ENCODE assay signal across 19 cellular contexts in the genomic region with DNA sequence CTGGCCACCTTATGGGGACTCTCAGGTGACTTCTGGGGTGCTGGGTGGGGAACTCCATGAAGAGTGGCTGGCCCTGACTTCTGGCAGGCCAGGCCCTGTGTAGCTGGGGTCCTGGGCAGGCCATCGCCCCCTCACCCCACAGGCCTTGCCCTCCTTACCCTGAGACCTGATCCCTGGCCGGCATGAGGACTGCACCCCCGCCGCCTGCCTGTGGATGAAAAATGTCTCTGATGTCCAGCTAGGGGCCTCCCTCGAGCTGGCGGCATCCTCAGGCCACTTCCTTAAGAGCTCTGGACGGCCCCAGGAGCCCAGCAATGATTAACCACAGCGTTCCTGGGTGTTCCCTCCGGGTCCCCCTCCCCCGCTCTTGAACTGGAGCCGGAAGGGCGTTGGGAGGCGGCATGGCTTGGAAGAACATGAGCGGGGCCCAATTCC. TPM values are rescaled to one million over a fixed set of nuclear protein-coding genes. Genes with fewer than 3 reads are reported as not detected.
DNase-seq lines count a peak whose midpoint lies in the region; ATAC-seq, FAIRE-seq and TF ChIP-seq lines count a peak whose summit lies in the region.
"Had no signal": no experiment of that assay in that cellular context is flagged by ENCODE, and none has a peak within 500 bp of the region (broad histone marks: within the 10 kb centered on the region; RNA-seq: fewer than 3 reads in every experiment).

No MANE protein-coding gene starts in this region.

- TF ChIP-seq RAD21 in A549 (conservative IDR thresholded peaks at IDR 0.05 in 1 of 2, IDR thresholded peaks at IDR 0.05 in 1 of 2) = peak; percentile 48 to 71

- intact Hi-C loops in esophagus squamous epithelium (cut with DNase I) = no loop called here

- CTCF ChIA-PET in A549 (lab: Yijun Ruan, JAX) = interaction anchor here (0.6 to 1.6 kb wide), 4 partner anchors 13 to 313 kb away, joined by 3 read pairs; no protein-coding TSS in a partner anchor

- H3K36me3 ChIP-seq in mucosa of stomach (ENCODE audit: control insufficient read depth, insufficient read depth, low read length) = no peaks in the 10 kb centered on the region
- no peaks in the 10 kb centered on the region for H3K36me3 ChIP-seq in esophagus squamous epithelium
- H3K36me3 ChIP-seq: ascending aorta, uterus had no signal

- FAIRE-seq in A549 (lab: Jason Lieb, UNC) = no peak
- FAIRE-seq: endothelial cell of umbilical vein had no signal

- peak overlapping the region; percentile 80 for H3K9ac ChIP-seq in mucosa of stomach (ENCODE audit: low read length)

- 23% methylated on average over 10 of the region's 14 CpGs for WGBS in A549 (ENCODE audit: missing lambda C conversion rate)
- 73 to 75% methylated on average over 3 to 4 of the region's 14 CpGs for WGBS in esophagus squamous epithelium, 2 donors

- TF ChIP-seq CTCF in A549 (IDR thresholded peaks at IDR 0.05) (no peak; the same call in 2 of the 3 replicates), esophagus squamous epithelium (IDR thresholded peaks at IDR 0.05) (no peak)

- peak; percentile 78 to 89 for ATAC-seq in A549
- ATAC-seq: activated CD8-positive, alpha-beta memory T cell treated with anti-CD3 and anti-CD28 coated beads, Interleukin-2, amount 10 ng/mL, durations not matched to agents 7 days and 5 days; foreskin keratinocyte had no signal

- TF ChIP-seq POLR2A in A549 (IDR thresholded peaks at IDR 0.05; ENCODE audit: low read length) (no peak), esophagus squamous epithelium (IDR thresholded peaks at IDR 0.05) (no peak)

- peak; percentile 49 to 81 for DNase-seq in A549 (ENCODE audit: low read depth in 1 of 2, low spot score in 1 of 2)
- peak; percentile 41 for DNase-seq in M059J (ENCODE audit: low read depth)
- DNase-seq in islet precursor cell = peak; percentile 57
- no peak for DNase-seq in esophagus squamous epithelium (lab: John Stamatoyannopoulos, UW)
- no peak for DNase-seq in stimulated activated CD4-positive, alpha-beta T cell treated with anti-CD3 and anti-CD28 coated beads, Interleukin-2, amount 100 ng/mL, for 48 hours
- DNase-seq in NOMO-1 (lab: John Stamatoyannopoulos, UW; ENCODE audit: unreplicated experiment in 2 of 2) = no peak
- DNase-seq in globus pallidus (ENCODE audit: low spot score) = no peak
- DNase-seq: activated CD8-positive, alpha-beta memory T cell treated with anti-CD3 and anti-CD28 coated beads, Interleukin-2, amount 10 ng/mL, durations not matched to agents 7 days and 5 days; CD4-positive, alpha-beta memory T cell; EL; foreskin keratinocyte; IMR-90; mammary epithelial cell; NCI-H2081; NCI-H524; uterus had no signal

- H3K9me3 ChIP-seq in A549 (no peaks in the 10 kb centered on the region), mucosa of stomach (ENCODE audit: control insufficient read depth, low read length) (no peaks in the 10 kb centered on the region), esophagus squamous epithelium (no peaks in the 10 kb centered on the region)
- H3K9me3 ChIP-seq: ascending aorta, uterus had no signal

- no peak overlapping the region for H3K4me3 ChIP-seq in A549
- H3K4me3 ChIP-seq in mucosa of stomach (ENCODE audit: low read length) = no peak overlapping the region
- H3K4me3 ChIP-seq in esophagus squamous epithelium = no peak overlapping the region
- H3K4me3 ChIP-seq: ascending aorta, uterus had no signal

- H3K4me1 ChIP-seq in A549 (peaks cover 22% of the 10 kb centered on the region), mucosa of stomach (ENCODE audit: control insufficient read depth, insufficient read depth, low read length) (peaks cover 29% of the 10 kb centered on the region), esophagus squamous epithelium (no peaks in the 10 kb centered on the region)
- H3K4me1 ChIP-seq: ascending aorta, foreskin keratinocyte, uterus had no signal

- POLR2A ChIA-PET in A549 (lab: Yijun Ruan, JAX) = interaction anchor here (1.0 kb wide), 1 partner anchor 17 kb away, joined by 4 read pairs; no protein-coding TSS in a partner anchor

- peak overlapping the region; percentile 66 for H3K4me2 ChIP-seq in A549

- H3K27ac ChIP-seq in A549 = peak overlapping the region; percentile 81 to 88
- no peak overlapping the region for H3K27ac ChIP-seq in esophagus squamous epithelium
- H3K27ac ChIP-seq: ascending aorta, foreskin keratinocyte, uterus had no signal

- no peak for TF ChIP-seq EP300 in A549 (IDR thresholded peaks at IDR 0.05)

- no peaks in the 10 kb centered on the region for H3K27me3 ChIP-seq in mucosa of stomach (ENCODE audit: control insufficient read depth, insufficient read depth, low read length)
- H3K27me3 ChIP-seq in esophagus squamous epithelium = peaks cover 0 to 71% (median 0%) of the 10 kb centered on the region in 4 donors
- H3K27me3 ChIP-seq: ascending aorta, foreskin keratinocyte, uterus had no signal

TF ChIP-seq in A549, 52 proteins besides CTCF, POLR2A, EP300 and RAD21:
- TF ChIP-seq POLR2AphosphoS2 (conservative IDR thresholded peaks at IDR 0.05; ENCODE audit: low read length) (no peak), SMC3 (IDR thresholded peaks at IDR 0.05) (peak; percentile 53), FOSB (CRISPR knock-in tag; IDR thresholded peaks at IDR 0.05) (no peak), ZSCAN20 (CRISPR knock-in tag; IDR thresholded peaks at IDR 0.05) (no peak), BHLHE40 (IDR thresholded peaks at IDR 0.05; ENCODE audit: low read depth, low read length) (no peak), JUN (IDR thresholded peaks at IDR 0.05) (0 out of 5 replicates have a peak, but pooled peaks of 1 of the 2 experiments have one; percentile 37)
- TF ChIP-seq, protein P1, sequence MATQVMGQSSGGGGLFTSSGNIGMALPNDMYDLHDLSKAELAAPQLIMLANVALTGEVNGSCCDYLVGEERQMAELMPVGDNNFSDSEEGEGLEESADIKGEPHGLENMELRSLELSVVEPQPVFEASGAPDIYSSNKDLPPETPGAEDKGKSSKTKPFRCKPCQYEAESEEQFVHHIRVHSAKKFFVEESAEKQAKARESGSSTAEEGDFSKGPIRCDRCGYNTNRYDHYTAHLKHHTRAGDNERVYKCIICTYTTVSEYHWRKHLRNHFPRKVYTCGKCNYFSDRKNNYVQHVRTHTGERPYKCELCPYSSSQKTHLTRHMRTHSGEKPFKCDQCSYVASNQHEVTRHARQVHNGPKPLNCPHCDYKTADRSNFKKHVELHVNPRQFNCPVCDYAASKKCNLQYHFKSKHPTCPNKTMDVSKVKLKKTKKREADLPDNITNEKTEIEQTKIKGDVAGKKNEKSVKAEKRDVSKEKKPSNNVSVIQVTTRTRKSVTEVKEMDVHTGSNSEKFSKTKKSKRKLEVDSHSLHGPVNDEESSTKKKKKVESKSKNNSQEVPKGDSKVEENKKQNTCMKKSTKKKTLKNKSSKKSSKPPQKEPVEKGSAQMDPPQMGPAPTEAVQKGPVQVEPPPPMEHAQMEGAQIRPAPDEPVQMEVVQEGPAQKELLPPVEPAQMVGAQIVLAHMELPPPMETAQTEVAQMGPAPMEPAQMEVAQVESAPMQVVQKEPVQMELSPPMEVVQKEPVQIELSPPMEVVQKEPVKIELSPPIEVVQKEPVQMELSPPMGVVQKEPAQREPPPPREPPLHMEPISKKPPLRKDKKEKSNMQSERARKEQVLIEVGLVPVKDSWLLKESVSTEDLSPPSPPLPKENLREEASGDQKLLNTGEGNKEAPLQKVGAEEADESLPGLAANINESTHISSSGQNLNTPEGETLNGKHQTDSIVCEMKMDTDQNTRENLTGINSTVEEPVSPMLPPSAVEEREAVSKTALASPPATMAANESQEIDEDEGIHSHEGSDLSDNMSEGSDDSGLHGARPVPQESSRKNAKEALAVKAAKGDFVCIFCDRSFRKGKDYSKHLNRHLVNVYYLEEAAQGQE (IDR thresholded peaks at IDR 0.05) = no peak
- TF ChIP-seq, protein P2, sequence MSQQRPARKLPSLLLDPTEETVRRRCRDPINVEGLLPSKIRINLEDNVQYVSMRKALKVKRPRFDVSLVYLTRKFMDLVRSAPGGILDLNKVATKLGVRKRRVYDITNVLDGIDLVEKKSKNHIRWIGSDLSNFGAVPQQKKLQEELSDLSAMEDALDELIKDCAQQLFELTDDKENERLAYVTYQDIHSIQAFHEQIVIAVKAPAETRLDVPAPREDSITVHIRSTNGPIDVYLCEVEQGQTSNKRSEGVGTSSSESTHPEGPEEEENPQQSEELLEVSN (IDR thresholded peaks at IDR 0.05; ENCODE audit: borderline replicate concordance, low read depth) = no peak
- TF ChIP-seq, protein P3, sequence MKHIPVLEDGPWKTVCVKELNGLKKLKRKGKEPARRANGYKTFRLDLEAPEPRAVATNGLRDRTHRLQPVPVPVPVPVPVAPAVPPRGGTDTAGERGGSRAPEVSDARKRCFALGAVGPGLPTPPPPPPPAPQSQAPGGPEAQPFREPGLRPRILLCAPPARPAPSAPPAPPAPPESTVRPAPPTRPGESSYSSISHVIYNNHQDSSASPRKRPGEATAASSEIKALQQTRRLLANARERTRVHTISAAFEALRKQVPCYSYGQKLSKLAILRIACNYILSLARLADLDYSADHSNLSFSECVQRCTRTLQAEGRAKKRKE (CRISPR knock-in tag; IDR thresholded peaks at IDR 0.05; ENCODE audit: low read depth) = no peak
- TF ChIP-seq, protein P4, sequence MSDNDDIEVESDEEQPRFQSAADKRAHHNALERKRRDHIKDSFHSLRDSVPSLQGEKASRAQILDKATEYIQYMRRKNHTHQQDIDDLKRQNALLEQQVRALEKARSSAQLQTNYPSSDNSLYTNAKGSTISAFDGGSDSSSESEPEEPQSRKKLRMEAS (IDR thresholded peaks at IDR 0.05) = peak; percentile 33; the same call in 1 of the 2 replicates

RNA-seq across cellular contexts. Expression of a gene that starts 31.8 kb away (rescaled TPM):
- 0.78 and 0.84 TPM in 2 replicates for polyA plus RNA-seq in A549 (2011; rRNA removed)
- 0.41 and 0.52 TPM in 2 replicates for polyA plus RNA-seq in A549 (2012; cell fraction: cytosol; rRNA removed)
- polyA plus RNA-seq in A549 (2012; cell fraction: nucleus; rRNA removed) = 0.49 and 0.78 TPM in 2 replicates
- polyA plus RNA-seq in A549 (2017; fragmentation: RNase III; extraction: RNeasy Plus Mini Kit Qiagen cat#74134 plus additional on column Dnase treatment) = 0.79 to 1.2 TPM (median 1.2 TPM) in 3 replicates
- 0.50 and 1.6 TPM in 2 replicates for polyA minus RNA-seq in A549 (2011; rRNA and poly(A)+ RNA removed)
- total RNA-seq in M059J (2014; rRNA removed; shearing (Covaris generic)) = not detected in 2 replicates
- not detected for total RNA-seq in esophagus squamous epithelium
- total RNA-seq: activated CD8-positive, alpha-beta memory T cell treated with anti-CD3 and anti-CD28 coated beads, Interleukin-2, amount 10 ng/mL, durations not matched to agents 7 days and 5 days; CD4-positive, alpha-beta memory T cell; endothelial cell of umbilical vein; mammary epithelial cell had no signal
- polyA plus RNA-seq: endothelial cell of umbilical vein, mammary epithelial cell had no signal

Comparison
In these comparisons a context has a peak if more than half of its experiments do, and no peak if none do; other contexts are left out.
1. DNase-seq: peak in A549 (2 of 2), M059J (single experiment) and islet precursor cell (single experiment); none in esophagus squamous epithelium (single experiment), stimulated activated CD4-positive, alpha-beta T cell treated with anti-CD3 and anti-CD28 coated beads, Interleukin-2, amount 100 ng/mL, for 48 hours (0 of 2), NOMO-1 (0 of 2) and globus pallidus (single experiment).
2. H3K27ac ChIP-seq: peak in A549 (2 of 2); none in esophagus squamous epithelium (0 of 4).